ENCODE assay signal across 23 cellular contexts in genomic region chr16:17566656-17567450, GRCh38.
"Had no signal": no experiment of that assay in that cellular context is flagged by ENCODE, and none has a peak within 500 bp of the region (broad histone marks: within the 10 kb centered on the region; RNA-seq: fewer than 3 reads in every experiment).

No MANE protein-coding gene starts in this region.

- H3K4me2 ChIP-seq: smooth muscle cell had no signal

- FAIRE-seq: kidney, pancreas had no signal

- H3K9me3 ChIP-seq: left lung, lower lobe of right lung, pancreas, prostate gland, stomach, tibial nerve, upper lobe of left lung had no signal

- ATAC-seq: left colon; left lung; lower lobe of right lung; natural killer cell treated with Interleukin-12 subunit alpha and Interleukin-12 subunit beta and Interleukin-15 and Interleukin-18, amount 100 ng/mL, for 72 hours; pancreas; right cardiac atrium; sciatic nerve; stimulated activated naive B cell treated with anti-CD40 and anti-IgM and Interleukin-4, amounts not matched to agents 10 μg/mL and 1 μg/mL and 100 μg/mL, for 72 hours; stimulated activated naive CD8-positive, alpha-beta T cell treated with anti-CD3 and anti-CD28 coated beads, Interleukin-15, Interleukin-2, amounts not matched to agents 100 U/mL and 50 U/mL, for 24 hours had no signal

- DNase-seq: head of caudate nucleus; hippocampal formation; kidney; left colon; left lung; lower lobe of right lung; mesendoderm; naive B cell; pancreas; posterior cingulate gyrus; retina; right cardiac atrium; stimulated activated CD4-positive, alpha-beta T cell treated with anti-CD3 and anti-CD28 coated beads, Interleukin-2, amount 100 ng/mL, for 24 hours; stimulated activated CD4-positive, alpha-beta T cell treated with anti-CD3 and anti-CD28 coated beads, Interleukin-4, amount 100 ng/mL, for 1 hour; stimulated activated naive B cell treated with anti-CD40 and anti-IgM and Interleukin-4, amounts not matched to agents 10 μg/mL and 1 μg/mL and 100 μg/mL, for 72 hours; stimulated activated naive CD8-positive, alpha-beta T cell treated with anti-CD3 and anti-CD28 coated beads, Interleukin-15, Interleukin-2, amounts not matched to agents 100 U/mL and 50 U/mL, for 24 hours; stomach; upper lobe of left lung had no signal

- H3K27ac ChIP-seq: left lung, lower lobe of right lung, pancreas, prostate gland, stomach, tibial nerve, upper lobe of left lung had no signal

- H3K4me1 ChIP-seq: left lung, lower lobe of right lung, pancreas, prostate gland, stomach, tibial nerve, upper lobe of left lung had no signal

- H3K27me3 ChIP-seq: pancreas, tibial nerve, upper lobe of left lung had no signal

- H3K36me3 ChIP-seq: left lung, lower lobe of right lung, pancreas, prostate gland, stomach, tibial nerve, upper lobe of left lung had no signal

- H3K4me3 ChIP-seq: left lung, lower lobe of right lung, pancreas, prostate gland, smooth muscle cell, stomach, tibial nerve, upper lobe of left lung had no signal
